In the genomic region with DNA sequence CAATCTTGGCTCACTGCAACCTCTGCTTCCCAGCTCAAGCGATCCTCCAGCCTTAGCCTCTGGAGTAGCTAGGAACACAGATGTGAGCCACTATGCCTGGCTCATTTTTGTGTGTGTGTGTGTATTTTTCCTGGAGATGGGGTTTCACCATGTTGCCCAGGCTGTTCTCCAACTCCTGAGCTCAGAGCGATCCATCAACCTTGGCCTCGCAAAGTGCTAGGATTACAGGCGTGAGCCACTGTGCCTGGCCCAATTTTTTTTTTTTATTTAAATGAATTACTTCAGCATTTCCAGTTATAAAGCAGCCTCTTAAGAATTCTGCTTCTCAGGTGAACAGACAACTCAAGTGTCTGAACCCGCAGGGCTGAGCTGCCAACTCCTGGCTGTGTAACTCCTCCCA, we compare ENCODE assay signal across 25 cellular contexts. TPM values are rescaled to one million over a fixed set of nuclear protein-coding genes. Genes with fewer than 3 reads are reported as not detected.
"Had no signal": no experiment of that assay in that cellular context is flagged by ENCODE, and none has a peak within 500 bp of the region (broad histone marks: within the 10 kb centered on the region; RNA-seq: fewer than 3 reads in every experiment).

No MANE protein-coding gene starts in this region.

- H3K27ac ChIP-seq: breast epithelium, parathyroid adenoma, stomach, tibial artery had no signal

- H3K27me3 ChIP-seq: breast epithelium, right atrium auricular region, stomach, tibial artery had no signal

- ATAC-seq: activated T-cell treated with anti-CD3 and anti-CD28 coated beads, Interleukin-2, amount 50 U/mL, for 4 hours; activated T-helper 17 cell treated with anti-CD3 and anti-CD28 coated beads, Interleukin-2, amount 50 U/mL, for 72 hours; esophagus mucosa; left ventricle myocardium superior; naive thymus-derived CD4-positive, alpha-beta T cell; stimulated activated naive B cell treated with anti-CD40 and anti-IgM and Interleukin-4, amounts not matched to agents 10 μg/mL and 1 μg/mL and 100 μg/mL, for 72 hours; T-helper 17 cell had no signal

- H3K4me3 ChIP-seq: breast epithelium, right atrium auricular region, stomach, tibial artery had no signal

- H3K4me1 ChIP-seq: breast epithelium, parathyroid adenoma had no signal

- H3K36me3 ChIP-seq: breast epithelium, right atrium auricular region, stomach, tibial artery had no signal

- H3K9ac ChIP-seq: parathyroid adenoma had no signal

- DNase-seq: activated CD4-positive, alpha-beta memory T cell treated with anti-CD3 and anti-CD28 coated beads, Interleukin-2, amount 10 ng/mL, durations not matched to agents 7 days and 5 days; activated CD4-positive, alpha-beta T cell treated with anti-CD3 and anti-CD28 coated beads for 1 hour; activated CD4-positive, alpha-beta T cell treated with anti-CD3 and anti-CD28 coated beads, Interleukin-2, amount 10 ng/mL, durations not matched to agents 7 days and 5 days; activated CD8-positive, alpha-beta memory T cell treated with anti-CD3 and anti-CD28 coated beads, Interleukin-2, amount 50 U/mL, for 48 hours; activated gamma-delta T cell treated with Interleukin-2 at 50 U/mL for 16 hours; activated naive CD4-positive, alpha-beta T cell treated with anti-CD3 and anti-CD28 coated beads, Interleukin-2, amount 50 U/mL, for 16 hours; activated T-cell treated with anti-CD3 and anti-CD28 coated beads, Interleukin-2, amount 50 U/mL, for 4 hours; endodermal cell; foreskin fibroblast; head of caudate nucleus; left ventricle myocardium superior; naive thymus-derived CD4-positive, alpha-beta T cell; occipital lobe; stimulated activated CD4-positive, alpha-beta T cell treated with anti-CD3 and anti-CD28 coated beads, Interleukin-15, amount 100 ng/mL, for 24 hours; stimulated activated CD4-positive, alpha-beta T cell treated with anti-CD3 and anti-CD28 coated beads, Interleukin-2, amount 100 ng/mL, for 24 hours; stimulated activated naive B cell treated with anti-CD40 and anti-IgM and Interleukin-4, amounts not matched to agents 10 μg/mL and 1 μg/mL and 100 μg/mL, for 72 hours; stomach; T-helper 17 cell; T1000; tibial artery had no signal

- H3K79me2 ChIP-seq: parathyroid adenoma had no signal

- H2AFZ ChIP-seq: parathyroid adenoma had no signal

- H3K9me3 ChIP-seq: breast epithelium, right atrium auricular region, stomach, tibial artery had no signal

RNA-seq across cellular contexts. Expression of a gene that starts 20.1 kb away (rescaled TPM):
- total RNA-seq: activated CD4-positive, alpha-beta memory T cell treated with anti-CD3 and anti-CD28 coated beads, Interleukin-2, amount 10 ng/mL, durations not matched to agents 7 days and 5 days; activated T-helper 17 cell treated with anti-CD3 and anti-CD28 coated beads, Interleukin-2, amount 50 U/mL, for 72 hours had no signal
